In the genomic region with DNA sequence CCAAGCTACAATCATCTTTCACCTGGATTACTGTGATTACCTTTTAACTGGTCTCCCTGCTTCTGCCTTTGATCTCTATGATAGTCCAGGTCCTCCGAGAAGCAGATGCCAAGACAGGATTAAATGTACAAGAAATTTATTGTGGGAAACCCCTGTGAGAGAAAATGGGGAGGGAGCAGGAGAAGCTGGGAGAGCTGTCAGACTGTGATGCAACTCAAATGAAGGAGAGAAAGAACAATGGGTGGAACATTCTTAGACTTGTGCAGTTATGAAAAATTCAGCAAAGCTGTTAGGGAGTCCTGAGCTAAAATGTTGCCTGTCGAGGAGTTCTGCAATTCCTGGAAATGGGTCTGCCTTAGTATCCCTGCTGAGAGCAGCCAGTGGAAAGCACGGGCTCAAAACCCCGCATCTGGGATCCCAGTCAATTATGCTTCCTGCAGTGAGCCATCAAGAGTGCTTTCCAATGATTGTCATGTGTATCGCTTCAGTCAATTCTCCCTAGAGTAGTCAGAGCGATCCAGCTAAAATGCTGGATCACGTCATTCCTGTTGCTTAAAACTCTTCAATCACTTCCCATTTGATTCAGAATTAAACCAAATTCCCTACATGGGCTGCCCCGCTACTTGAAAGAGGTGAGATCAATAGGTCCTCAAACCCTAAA, we compare ENCODE assay signal across 2 cellular contexts.
TF ChIP-seq lines count a peak whose summit lies in the region.

No MANE protein-coding gene starts in this region.

TF ChIP-seq in H1, 55 proteins besides CTCF, POLR2A, EP300 and RAD21:
- peak; percentile 93 for TF ChIP-seq NANOG (IDR thresholded peaks at IDR 0.05; ENCODE audit: insufficient read depth, low read depth, low read length, poor library complexity, severe bottlenecking)
- TF ChIP-seq GTF2F1 (IDR thresholded peaks at IDR 0.05; ENCODE audit: borderline replicate concordance, low read depth, low read length), result no peak

TF ChIP-seq in neural cell, 6 proteins besides CTCF, POLR2A, EP300 and RAD21:
- no peak for TF ChIP-seq MXI1 (conservative IDR thresholded peaks at IDR 0.05; ENCODE audit: poor library complexity, severe bottlenecking)
- peak; percentile 49 for TF ChIP-seq POLR2AphosphoS5 (IDR thresholded peaks at IDR 0.05)
- TF ChIP-seq REST (IDR thresholded peaks at IDR 0.05; ENCODE audit: borderline replicate concordance), result peak; percentile 92
